ENCODE assay signal across 13 cellular contexts in genomic region chr16:89919535-89920406, GRCh38. TPM values are rescaled to one million over a fixed set of nuclear protein-coding genes. Genes with fewer than 3 reads are reported as not detected.
DNase-seq lines count a peak whose midpoint lies in the region; ATAC-seq and TF ChIP-seq lines count a peak whose summit lies in the region.
"Had no signal": no experiment of that assay in that cellular context is flagged by ENCODE, and none has a peak within 500 bp of the region (broad histone marks: within the 10 kb centered on the region; RNA-seq: fewer than 3 reads in every experiment).

No MANE protein-coding gene starts in this region.

- H3K4me3 Mint-ChIP-seq in CD8-positive, alpha-beta T cell = peak overlapping the region; percentile 8
- peak overlapping the region in 4 of 5 experiments; percentile 1 to 32 (median 12) for H3K4me3 Mint-ChIP-seq in brain
- peak overlapping the region; percentile 41 for H3K4me3 Mint-ChIP-seq in natural killer cell treated with Interleukin-12 subunit alpha and Interleukin-12 subunit beta and Interleukin-15 and Interleukin-18, amount 100 ng/mL, for 72 hours

- ATAC-seq in CD8-positive, alpha-beta T cell = no peak
- ATAC-seq in HCT116 = no peak
- ATAC-seq in natural killer cell treated with Interleukin-12 subunit alpha and Interleukin-12 subunit beta and Interleukin-15 and Interleukin-18, amount 100 ng/mL, for 72 hours = no peak
- no peak for ATAC-seq in left ventricle myocardium superior

- H3K9me3 ChIP-seq in CD8-positive, alpha-beta T cell (ENCODE audit: low read length) = no peaks in the 10 kb centered on the region
- H3K9me3 ChIP-seq in HCT116 (ENCODE audit: control insufficient read depth in 1 of 2, insufficient read depth in 1 of 2, low read depth in 1 of 2, low read length in 2 of 2) (no peaks in the 10 kb centered on the region), testis (no peaks in the 10 kb centered on the region)
- H3K9me3 ChIP-seq: HAP-1, prostate gland had no signal

- H3K9me3 Mint-ChIP-seq in CD8-positive, alpha-beta T cell = no peaks in the 10 kb centered on the region
- peaks cover 0 to 7% (median 0%) of the 10 kb centered on the region in 5 experiments for H3K9me3 Mint-ChIP-seq in brain
- H3K9me3 Mint-ChIP-seq in natural killer cell treated with Interleukin-12 subunit alpha and Interleukin-12 subunit beta and Interleukin-15 and Interleukin-18, amount 100 ng/mL, for 72 hours = no peaks in the 10 kb centered on the region
- H3K9me3 Mint-ChIP-seq: activated naive CD8-positive, alpha-beta T cell treated with anti-CD3 and anti-CD28 coated beads, Interleukin-2, amount 10 ng/mL, durations not matched to agents 7 days and 5 days had no signal

- BruUV-seq in HCT116 (replicated peaks; lab: Mats Ljungman, UMichigan) = no TSS peak

- no peak for TF ChIP-seq CTCF in CD8-positive, alpha-beta T cell (IDR thresholded peaks at IDR 0.05)
- TF ChIP-seq CTCF in HCT116 (IDR thresholded peaks at IDR 0.05 in 2 of 3, conservative IDR thresholded peaks at IDR 0.05 in 1 of 3; ENCODE audit: borderline replicate concordance in 1 of 3, insufficient read depth in 1 of 3, low read depth in 2 of 3, low read length in 2 of 3) = no peak
- no peak for TF ChIP-seq CTCF in brain (conservative IDR thresholded peaks at IDR 0.05)
- TF ChIP-seq CTCF in testis (IDR thresholded peaks at IDR 0.05) = no peak

- H3K4me3 ChIP-seq in CD8-positive, alpha-beta T cell (ENCODE audit: low read depth, low read length) = no peak overlapping the region
- no peak overlapping the region for H3K4me3 ChIP-seq in HCT116 (replicated peaks in 1 of 2; ENCODE audit: low read depth in 1 of 2, low read length in 2 of 2)
- H3K4me3 ChIP-seq in testis = no peak overlapping the region
- H3K4me3 ChIP-seq: HAP-1, prostate gland had no signal

- H3K79me2 ChIP-seq in HCT116 (ENCODE audit: insufficient read depth, low read length) = peaks cover 15% of the 10 kb centered on the region

- no peaks in the 10 kb centered on the region for H3K9me2 ChIP-seq in HCT116 (ENCODE audit: insufficient read depth)

- H3K4me2 ChIP-seq in HCT116 (ENCODE audit: low read length) = peak overlapping the region; percentile 79; the same call in 1 of the 2 replicates

- RAD21 ChIA-PET in HCT116 (lab: Charles Lee; ENCODE audit: low non-redundant PET in 1 of 2, low total read pairs in 2 of 2, uncharacterized antibody in 2 of 2, unreplicated experiment in 2 of 2) = no interaction called here

- peaks cover 14% of the 10 kb centered on the region for H3K27me3 ChIP-seq in CD8-positive, alpha-beta T cell (ENCODE audit: insufficient read depth, low read length)
- H3K27me3 ChIP-seq in HCT116 (ENCODE audit: insufficient read depth, low read length) (no peaks in the 10 kb centered on the region), testis (no peaks in the 10 kb centered on the region)

- 94 to 95% methylated on average over 36 to 52 of the region's 52 CpGs for WGBS in testis, 2 donors

- no peak for DNase-seq in CD8-positive, alpha-beta T cell
- DNase-seq in HCT116 (ENCODE audit: low read depth, low spot score) (no peak), testis (no peak), left ventricle myocardium superior (no peak)
- peak; percentile 46 for DNase-seq in natural killer cell treated with Interleukin-12 subunit alpha and Interleukin-12 subunit beta and Interleukin-15 and Interleukin-18, amount 100 ng/mL, for 72 hours (ENCODE audit: low spot score)
- no peak for DNase-seq in effector CD4-positive, alpha-beta T cell
- DNase-seq: activated CD8-positive, alpha-beta memory T cell treated with anti-CD3 and anti-CD28 coated beads, Interleukin-2, amount 50 U/mL, for 4 hours; caudate nucleus had no signal

- no peak overlapping the region for H3K27ac Mint-ChIP-seq in CD8-positive, alpha-beta T cell
- peak overlapping the region in 3 of 5 experiments; percentile 43 to 71 (median 61) for H3K27ac Mint-ChIP-seq in brain
- peak overlapping the region in 1 of 2 donors; percentile 30 for H3K27ac Mint-ChIP-seq in natural killer cell treated with Interleukin-12 subunit alpha and Interleukin-12 subunit beta and Interleukin-15 and Interleukin-18, amount 100 ng/mL, for 72 hours
- H3K27ac Mint-ChIP-seq: activated naive CD8-positive, alpha-beta T cell treated with anti-CD3 and anti-CD28 coated beads, Interleukin-2, amount 10 ng/mL, durations not matched to agents 7 days and 5 days had no signal

- no peaks in the 10 kb centered on the region for H3K36me3 ChIP-seq in CD8-positive, alpha-beta T cell (ENCODE audit: insufficient read depth, low read length)
- H3K36me3 ChIP-seq in HCT116 (ENCODE audit: control insufficient read depth in 1 of 2, insufficient read depth in 2 of 2, low read length in 2 of 2) = no peaks in the 10 kb centered on the region
- no peaks in the 10 kb centered on the region for H3K36me3 ChIP-seq in testis (ENCODE audit: low read depth, missing control alignments)
- H3K36me3 ChIP-seq: HAP-1, prostate gland had no signal

- POLR2A ChIA-PET in CD8-positive, alpha-beta T cell (lab: Charles Lee) = interaction anchor here (0.9 kb wide), 1 partner anchor 9 kb away, joined by 3 read pairs; no protein-coding TSS in a partner anchor
- POLR2A ChIA-PET in HCT116 (lab: Charles Lee) = interaction anchor here (1.3 to 2.0 kb wide), 2 partner anchors 11 to 46 kb away, joined by 5 to 9 read pairs; partner anchors contain the start of gene TCF25

- no peaks in the 10 kb centered on the region for H3K36me3 Mint-ChIP-seq in CD8-positive, alpha-beta T cell
- no peaks in the 10 kb centered on the region for H3K36me3 Mint-ChIP-seq in brain
- no peaks in the 10 kb centered on the region for H3K36me3 Mint-ChIP-seq in natural killer cell treated with Interleukin-12 subunit alpha and Interleukin-12 subunit beta and Interleukin-15 and Interleukin-18, amount 100 ng/mL, for 72 hours
- H3K36me3 Mint-ChIP-seq: activated naive CD8-positive, alpha-beta T cell treated with anti-CD3 and anti-CD28 coated beads, Interleukin-2, amount 10 ng/mL, durations not matched to agents 7 days and 5 days; CD14-positive monocyte had no signal

- TF ChIP-seq RAD21 in HCT116 (IDR thresholded peaks at IDR 0.05; ENCODE audit: low read depth) = no peak

- TF ChIP-seq POLR2A in HCT116 (IDR thresholded peaks at IDR 0.05; ENCODE audit: borderline replicate concordance, extremely low read depth, insufficient read depth, insufficient read length) (no peak), testis (IDR thresholded peaks at IDR 0.05) (no peak)

- intact Hi-C loops in CD8-positive, alpha-beta T cell (cut with DNase I, micrococcal nuclease) = loop anchor here in 1 of 2 experiments (2.0 kb wide), 1 partner anchor 53 kb away; no protein-coding TSS in a partner anchor
- intact Hi-C loops in HCT116 (cut with micrococcal nuclease) = loop anchor here (5.0 kb wide), 1 partner anchor 47 kb away; the partner anchor contains the start of gene TCF25
- intact Hi-C loops in testis (cut with DNase I; ENCODE audit: low total_unique reads) = no loop called here
- intact Hi-C loops in left ventricle myocardium superior (cut with micrococcal nuclease) = no loop called here

- H3K4me1 Mint-ChIP-seq in CD8-positive, alpha-beta T cell (ENCODE audit: low read depth) = peaks cover 48% of the 10 kb centered on the region
- peaks cover 46% of the 10 kb centered on the region for H3K4me1 Mint-ChIP-seq in brain
- H3K4me1 Mint-ChIP-seq in natural killer cell treated with Interleukin-12 subunit alpha and Interleukin-12 subunit beta and Interleukin-15 and Interleukin-18, amount 100 ng/mL, for 72 hours (ENCODE audit: low read depth in 2 of 2) = peaks cover 24% of the 10 kb centered on the region in 2 donors

- peaks cover 51% of the 10 kb centered on the region for H3K4me1 ChIP-seq in CD8-positive, alpha-beta T cell (ENCODE audit: insufficient read depth, low read length)
- H3K4me1 ChIP-seq in HCT116 (ENCODE audit: control insufficient read depth in 1 of 2, insufficient read depth in 2 of 2, low read length in 2 of 2) (peaks cover 56 to 84% of the 10 kb centered on the region in 2 experiments), testis (peaks cover 37% of the 10 kb centered on the region)

- H3K27me3 Mint-ChIP-seq in CD8-positive, alpha-beta T cell (ENCODE audit: low read depth) = peaks cover 27% of the 10 kb centered on the region
- H3K27me3 Mint-ChIP-seq in brain = peaks cover 10% of the 10 kb centered on the region
- H3K27me3 Mint-ChIP-seq in natural killer cell treated with Interleukin-12 subunit alpha and Interleukin-12 subunit beta and Interleukin-15 and Interleukin-18, amount 100 ng/mL, for 72 hours = peaks cover 10 to 13% of the 10 kb centered on the region in 2 donors

- no peak overlapping the region for H3K27ac ChIP-seq in CD8-positive, alpha-beta T cell (ENCODE audit: low read depth, low read length)
- peak overlapping the region; percentile 87; the same call in 1 of the 2 replicates for H3K27ac ChIP-seq in HCT116 (ENCODE audit: low read depth, low read length)
- no peak overlapping the region for H3K27ac ChIP-seq in testis
- H3K27ac ChIP-seq: prostate gland had no signal

- no peak overlapping the region for H2AFZ ChIP-seq in HCT116 (ENCODE audit: low read depth, low read length, poor library complexity, severe bottlenecking)

- H3K9ac ChIP-seq in HCT116 (ENCODE audit: low read length) = no peak overlapping the region

- CTCF ChIA-PET in CD8-positive, alpha-beta T cell (lab: Charles Lee) = interaction anchor here (1.0 to 2.4 kb wide), 2 partner anchors 10 to 59 kb away, joined by 4 to 6 read pairs; no protein-coding TSS in a partner anchor
- CTCF ChIA-PET in HCT116 (lab: Charles Lee) = interaction anchor here (2.3 to 5.1 kb wide), 2 partner anchors 10 to 11 kb away, joined by 26 to 57 read pairs; no protein-coding TSS in a partner anchor

- peaks cover 8% of the 10 kb centered on the region; the same call in 1 of the 2 replicates for H4K20me1 ChIP-seq in HCT116 (ENCODE audit: insufficient read depth)

RNA-seq across cellular contexts. Expression of gene MC1R, which starts 1.1 kb away (rescaled TPM):
- total RNA-seq in CD8-positive, alpha-beta T cell = 1 to 10 TPM; 5.4 to 6.4 TPM
- total RNA-seq in HCT116 (2021; ENCODE audit: unreplicated experiment) (12.2 TPM), testis (10 to 100 TPM; 40.0 to 53.7 TPM), left ventricle myocardium superior (1.1 TPM)
- 9.9 and 12.5 TPM in 2 replicates for polyA plus RNA-seq in HCT116 (2012)
- polyA plus RNA-seq in brain (ENCODE audit: insufficient read depth, low read depth, low replicate concordance) (2.1 TPM), testis (ENCODE audit: insufficient read depth, low read depth, low replicate concordance) (30.1 TPM)
- total RNA-seq in natural killer cell treated with Interleukin-12 subunit alpha and Interleukin-12 subunit beta and Interleukin-15 and Interleukin-18, amount 100 ng/mL, for 72 hours = 10 to 100 TPM in 1 of 2 donors, 1 to 10 TPM in 1; 9.3 to 13.0 TPM

RNA-seq across cellular contexts. Expression of gene TUBB3, which starts 3.4 kb away (rescaled TPM):
- under 1 TPM; 0.62 to 0.86 TPM for total RNA-seq in CD8-positive, alpha-beta T cell
- total RNA-seq in HCT116 (2021; ENCODE audit: unreplicated experiment) = 173 TPM
- 213 and 219 TPM in 2 replicates for polyA plus RNA-seq in HCT116 (2012)
- polyA plus RNA-seq in brain (ENCODE audit: insufficient read depth, low read depth, low replicate concordance) = 1,475 TPM
- 10 to 100 TPM in 1 of 2 donors, 1 to 10 TPM in 1; 9.6 to 10.9 TPM for total RNA-seq in natural killer cell treated with Interleukin-12 subunit alpha and Interleukin-12 subunit beta and Interleukin-15 and Interleukin-18, amount 100 ng/mL, for 72 hours
- 10 to 100 TPM; 38.8 to 61.7 TPM for total RNA-seq in testis
- 56.5 TPM for polyA plus RNA-seq in testis (ENCODE audit: insufficient read depth, low read depth, low replicate concordance)
- total RNA-seq in left ventricle myocardium superior = 1.8 TPM
- polyA plus RNA-seq: CD14-positive monocyte had no signal

RNA-seq across cellular contexts. Expression of gene DEF8, which starts 28.8 kb away (rescaled TPM):
- 10 to 100 TPM; 27.1 to 30.0 TPM for total RNA-seq in CD8-positive, alpha-beta T cell
- total RNA-seq in HCT116 (2021; ENCODE audit: unreplicated experiment) (109 TPM), testis (10 to 100 TPM; 38.1 to 46.4 TPM), left ventricle myocardium superior (53.2 TPM)
- 105 and 108 TPM in 2 replicates for polyA plus RNA-seq in HCT116 (2012)
- polyA plus RNA-seq in brain (ENCODE audit: insufficient read depth, low read depth, low replicate concordance) (58.6 TPM), testis (ENCODE audit: insufficient read depth, low read depth, low replicate concordance) (26.8 TPM)
- 10 to 100 TPM; 44.2 to 55.5 TPM for total RNA-seq in natural killer cell treated with Interleukin-12 subunit alpha and Interleukin-12 subunit beta and Interleukin-15 and Interleukin-18, amount 100 ng/mL, for 72 hours

RNA-seq across cellular contexts. Expression of gene TCF25, which starts 46.4 kb away (rescaled TPM):
- total RNA-seq in CD8-positive, alpha-beta T cell = 100 to 1,000 TPM; 355 to 421 TPM
- 345 TPM for total RNA-seq in HCT116 (2021; ENCODE audit: unreplicated experiment)
- 354 and 371 TPM in 2 replicates for polyA plus RNA-seq in HCT116 (2012)
- polyA plus RNA-seq in brain (ENCODE audit: insufficient read depth, low read depth, low replicate concordance) = 137 TPM
- total RNA-seq in natural killer cell treated with Interleukin-12 subunit alpha and Interleukin-12 subunit beta and Interleukin-15 and Interleukin-18, amount 100 ng/mL, for 72 hours = 100 to 1,000 TPM; 239 to 382 TPM
- total RNA-seq in testis = 100 to 1,000 TPM; 334 to 345 TPM
- 225 TPM for polyA plus RNA-seq in testis (ENCODE audit: insufficient read depth, low read depth, low replicate concordance)
- total RNA-seq in left ventricle myocardium superior = 86.3 TPM
